Comparison of ENCODE assay signal across 1 cellular context in the genomic region with DNA sequence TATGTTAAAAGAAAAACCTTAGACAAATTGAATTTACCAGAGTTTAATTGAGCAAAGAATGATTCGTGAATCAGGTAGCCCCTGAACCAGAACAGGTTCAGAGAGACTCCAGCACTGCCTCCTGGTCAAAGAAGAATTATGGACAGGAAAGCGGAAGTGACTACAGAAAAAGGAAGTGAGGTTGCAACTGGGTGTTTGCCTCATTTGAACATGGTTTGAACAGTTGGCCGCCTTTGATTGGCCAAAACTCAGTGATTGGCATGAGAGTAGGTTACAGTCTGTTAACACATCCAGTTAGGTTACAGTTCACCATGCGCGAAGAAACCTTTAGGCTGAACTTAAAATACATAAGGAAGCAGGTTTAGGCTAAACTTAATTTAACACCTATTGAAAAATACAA.
TF ChIP-seq lines count a peak whose summit lies in the region.

No MANE protein-coding gene starts in this region.

TF ChIP-seq in K562, 482 proteins besides CTCF, POLR2A, EP300 and RAD21 (continued from another document):
- TF ChIP-seq, protein P1, sequence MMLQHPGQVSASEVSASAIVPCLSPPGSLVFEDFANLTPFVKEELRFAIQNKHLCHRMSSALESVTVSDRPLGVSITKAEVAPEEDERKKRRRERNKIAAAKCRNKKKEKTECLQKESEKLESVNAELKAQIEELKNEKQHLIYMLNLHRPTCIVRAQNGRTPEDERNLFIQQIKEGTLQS (IDR thresholded peaks at IDR 0.05): no peak
- TF ChIP-seq, protein P1 (CRISPR knock-in tag; conservative IDR thresholded peaks at IDR 0.05): no peak
- no peak for TF ChIP-seq RHOXF2B (CRISPR knock-in tag; conservative IDR thresholded peaks at IDR 0.05)
- TF ChIP-seq, protein P2, sequence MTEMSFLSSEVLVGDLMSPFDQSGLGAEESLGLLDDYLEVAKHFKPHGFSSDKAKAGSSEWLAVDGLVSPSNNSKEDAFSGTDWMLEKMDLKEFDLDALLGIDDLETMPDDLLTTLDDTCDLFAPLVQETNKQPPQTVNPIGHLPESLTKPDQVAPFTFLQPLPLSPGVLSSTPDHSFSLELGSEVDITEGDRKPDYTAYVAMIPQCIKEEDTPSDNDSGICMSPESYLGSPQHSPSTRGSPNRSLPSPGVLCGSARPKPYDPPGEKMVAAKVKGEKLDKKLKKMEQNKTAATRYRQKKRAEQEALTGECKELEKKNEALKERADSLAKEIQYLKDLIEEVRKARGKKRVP (CRISPR knock-in tag; IDR thresholded peaks at IDR 0.05): no peak
- no peak for TF ChIP-seq PPARD (CRISPR knock-in tag; IDR thresholded peaks at IDR 0.05)
- TF ChIP-seq KLF10 (CRISPR knock-in tag; IDR thresholded peaks at IDR 0.05): no peak
- TF ChIP-seq PKNOX1 (IDR thresholded peaks at IDR 0.05): peak; percentile 92
- no peak for TF ChIP-seq RAD51 (IDR thresholded peaks at IDR 0.05; ENCODE audit: borderline replicate concordance, low read depth)
- TF ChIP-seq, protein P3, sequence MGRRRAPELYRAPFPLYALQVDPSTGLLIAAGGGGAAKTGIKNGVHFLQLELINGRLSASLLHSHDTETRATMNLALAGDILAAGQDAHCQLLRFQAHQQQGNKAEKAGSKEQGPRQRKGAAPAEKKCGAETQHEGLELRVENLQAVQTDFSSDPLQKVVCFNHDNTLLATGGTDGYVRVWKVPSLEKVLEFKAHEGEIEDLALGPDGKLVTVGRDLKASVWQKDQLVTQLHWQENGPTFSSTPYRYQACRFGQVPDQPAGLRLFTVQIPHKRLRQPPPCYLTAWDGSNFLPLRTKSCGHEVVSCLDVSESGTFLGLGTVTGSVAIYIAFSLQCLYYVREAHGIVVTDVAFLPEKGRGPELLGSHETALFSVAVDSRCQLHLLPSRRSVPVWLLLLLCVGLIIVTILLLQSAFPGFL (CRISPR knock-in tag; IDR thresholded peaks at IDR 0.05): no peak
- TF ChIP-seq HNRNPLL (IDR thresholded peaks at IDR 0.05; ENCODE audit: low read depth, low read length, poor library complexity, severe bottlenecking): no peak
- no peak for TF ChIP-seq SMAD1 (IDR thresholded peaks at IDR 0.05; ENCODE audit: low read depth, low read length, partially characterized antibody)
- TF ChIP-seq MYBL2 (IDR thresholded peaks at IDR 0.05; ENCODE audit: low read depth): peak; percentile 74
- no peak for TF ChIP-seq MYBL2 (CRISPR knock-in tag; IDR thresholded peaks at IDR 0.05; ENCODE audit: borderline replicate concordance)
- TF ChIP-seq EHMT2 (IDR thresholded peaks at IDR 0.05): 0 out of 2 replicates have a peak, but pooled peaks have one; percentile 39
TF ChIP-seq in K562: peak in this region for 9.
